In genomic region chr7:80145780-80146422, GRCh38 we compare ENCODE assay signal across 13 cellular contexts. TPM values are rescaled to one million over a fixed set of nuclear protein-coding genes. Genes with fewer than 3 reads are reported as not detected.
A peak's percentile ranks its signal among the peaks of the same experiment; 100 is the strongest.
DNase-seq lines count a peak whose midpoint lies in the region; ATAC-seq and TF ChIP-seq lines count a peak whose summit lies in the region.
"Had no signal": no experiment of that assay in that cellular context is flagged by ENCODE, and none has a peak within 500 bp of the region (broad histone marks: within the 10 kb centered on the region; RNA-seq: fewer than 3 reads in every experiment).

No MANE protein-coding gene starts in this region.

- H3K9me2 ChIP-seq in GM23338 (ENCODE audit: insufficient read depth) = no peaks in the 10 kb centered on the region

- peaks cover 3% of the 10 kb centered on the region; the same call in 2 of the 3 replicates for H3K9me3 Mint-ChIP-seq in GM23338
- H3K9me3 Mint-ChIP-seq: activated CD4-positive, alpha-beta memory T cell treated with anti-CD3 and anti-CD28 coated beads for 36 hours had no signal

- no peak overlapping the region for H3K27ac Mint-ChIP-seq in GM23338
- H3K27ac Mint-ChIP-seq: activated CD4-positive, alpha-beta memory T cell treated with anti-CD3 and anti-CD28 coated beads for 36 hours had no signal

- in situ Hi-C loops in SK-MEL-5 (cut with HindIII; ENCODE audit: low pct_unique_long_range_greater_than_20kb, low sequenced_read_pairs) = loop anchor here (25.0 kb wide), 1 partner anchor 516 kb away; no protein-coding TSS in a partner anchor

- H3K4me3 Mint-ChIP-seq in GM23338 = no peak overlapping the region
- H3K4me3 Mint-ChIP-seq: activated CD4-positive, alpha-beta memory T cell treated with anti-CD3 and anti-CD28 coated beads for 36 hours had no signal

- ATAC-seq in GM23338 = peak; percentile 57
- no peak for ATAC-seq in GM21786 (IDR thresholded peaks at IDR 0.05; ENCODE audit: unreplicated experiment)
- ATAC-seq in GM19035 (IDR thresholded peaks at IDR 0.05; ENCODE audit: unreplicated experiment) = no peak
- no peak for ATAC-seq in GM19328 (IDR thresholded peaks at IDR 0.05; ENCODE audit: unreplicated experiment)
- ATAC-seq: PC-3 had no signal

- H3K27me3 ChIP-seq in GM23338 (ENCODE audit: insufficient read depth) = no peaks in the 10 kb centered on the region
- H3K27me3 ChIP-seq: ovary had no signal

- H3K36me3 ChIP-seq in GM23338 (ENCODE audit: insufficient read depth) = no peaks in the 10 kb centered on the region
- H3K36me3 ChIP-seq: ovary had no signal

- H3K4me1 Mint-ChIP-seq in GM23338 = peaks cover 51% of the 10 kb centered on the region

- H4K20me1 ChIP-seq in GM23338 (replicated peaks; ENCODE audit: insufficient read depth) = peaks cover 3% of the 10 kb centered on the region

- DNase-seq in GM23338 (ENCODE audit: low spot score) (no peak), SK-MEL-5 (ENCODE audit: low read depth, low spot score) (peak; percentile 38), fibroblast of mammary gland (ENCODE audit: low read depth) (peak; percentile 70), retina (peak; percentile 23), SW480 (ENCODE audit: low spot score) (no peak)
- DNase-seq: activated CD4-positive, alpha-beta memory T cell treated with anti-CD3 and anti-CD28 coated beads for 36 hours; GDM1; ovary; PC-3 had no signal

- no peak overlapping the region for H3K4me2 ChIP-seq in GM23338
- H3K4me2 ChIP-seq: KMS-11 had no signal

- no peak overlapping the region for H3K27ac ChIP-seq in GM23338 (ENCODE audit: low read depth)
- H3K27ac ChIP-seq: KMS-11, ovary had no signal

- peaks cover 34% of the 10 kb centered on the region for H3K4me1 ChIP-seq in GM23338 (ENCODE audit: insufficient read depth)

- H3K79me2 ChIP-seq in GM23338 (replicated peaks; ENCODE audit: insufficient read depth) = peaks cover 100% of the 10 kb centered on the region

- no peaks in the 10 kb centered on the region for H3F3A ChIP-seq in GM23338 (replicated peaks; ENCODE audit: low read depth)

- TF ChIP-seq CTCF in GM23338 (conservative IDR thresholded peaks at IDR 0.05; ENCODE audit: low read depth in 2 of 2) (no peak), fibroblast of mammary gland (conservative IDR thresholded peaks at IDR 0.05; ENCODE audit: control insufficient read depth, insufficient read depth, low read depth, low read length) (no peak)

- H3K36me3 Mint-ChIP-seq in GM23338 (ENCODE audit: low read depth) = peaks cover 3% of the 10 kb centered on the region; the same call in 2 of the 3 replicates
- H3K36me3 Mint-ChIP-seq: activated CD4-positive, alpha-beta memory T cell treated with anti-CD3 and anti-CD28 coated beads for 36 hours had no signal

- no peak overlapping the region for H2AFZ ChIP-seq in GM23338

- H3K4me3 ChIP-seq in GM23338 (no peak overlapping the region), fibroblast of mammary gland (ENCODE audit: control insufficient read depth, low read depth, low read length) (no peak overlapping the region)
- H3K4me3 ChIP-seq: ovary had no signal

- peaks cover 3% of the 10 kb centered on the region for H3K27me3 Mint-ChIP-seq in GM23338 (ENCODE audit: insufficient read depth, low read depth, poor library complexity)
- H3K27me3 Mint-ChIP-seq: activated CD4-positive, alpha-beta memory T cell treated with anti-CD3 and anti-CD28 coated beads for 36 hours had no signal

TF ChIP-seq in GM23338, 12 proteins besides CTCF, POLR2A, EP300 and RAD21:
- TF ChIP-seq ETS1 (IDR thresholded peaks at IDR 0.05) (no peak), ZNF462 (CRISPR knock-in tag; IDR thresholded peaks at IDR 0.05) (no peak), NANOG (IDR thresholded peaks at IDR 0.05; ENCODE audit: borderline replicate concordance) (no peak), JUNB (IDR thresholded peaks at IDR 0.05; ENCODE audit: unreplicated experiment) (no peak), POLR2AphosphoS5 (IDR thresholded peaks at IDR 0.05; ENCODE audit: low read depth) (no peak), EZH2 (IDR thresholded peaks at IDR 0.05; ENCODE audit: low read depth, unreplicated experiment) (no peak)

RNA-seq across cellular contexts. Expression of gene GNAI1, which starts 11.3 kb away (rescaled TPM):
- 26.8 and 31.3 TPM in 2 replicates for total RNA-seq in GM23338 (2014; rRNA removed; shearing (Covaris generic))
- 35.2 and 36.9 TPM in 2 replicates for polyA plus RNA-seq in GM23338 (2016; fragmentation: Nextera tagmentation; extraction: Ambion mirVana)
- total RNA-seq in SK-MEL-5 (2014; rRNA removed; shearing (Covaris generic)) = 54.9 and 59.5 TPM in 2 replicates
- 30.2 and 44.6 TPM in 2 replicates for polyA plus RNA-seq in SK-MEL-5 (2015; cell fraction: cytosol; rRNA removed)
- polyA plus RNA-seq in SK-MEL-5 (2015; cell fraction: nucleus; rRNA removed) = 10.2 and 16.1 TPM in 2 replicates

Comparison
In these comparisons a context has a peak if more than half of its experiments do, and no peak if none do; other contexts are left out.
1. DNase-seq: peak in SK-MEL-5 (single experiment), fibroblast of mammary gland (single experiment) and retina (single experiment); none in GM23338 (single experiment) and SW480 (single experiment).